Comparison of ENCODE assay signal across 20 cellular contexts in genomic region chr13:54958781-54959180, GRCh38.
A peak's percentile ranks its signal among the peaks of the same experiment; 100 is the strongest.
DNase-seq lines count a peak whose midpoint lies in the region; ATAC-seq, FAIRE-seq and TF ChIP-seq lines count a peak whose summit lies in the region.
"Had no signal": no experiment of that assay in that cellular context is flagged by ENCODE, and none has a peak within 500 bp of the region (broad histone marks: within the 10 kb centered on the region; RNA-seq: fewer than 3 reads in every experiment).

No MANE protein-coding gene starts in this region.

- no peak overlapping the region for H2BK5ac ChIP-seq in H1 (ENCODE audit: low read depth, low read length)

- H3K14ac ChIP-seq in H1 (ENCODE audit: insufficient read length) = no peak overlapping the region

- H2BK120ac ChIP-seq in H1 (replicated peaks; ENCODE audit: low read depth, low read length) = no peak overlapping the region

- no peak for FAIRE-seq in H1 (lab: Jason Lieb, UNC)
- FAIRE-seq: D721Med, GM12891, GM18507 had no signal

- TF ChIP-seq EP300 in H1 (IDR thresholded peaks at IDR 0.05; ENCODE audit: borderline replicate concordance in 1 of 2, low read depth in 2 of 2, low read length in 2 of 2) = no peak

- H2BK12ac ChIP-seq in H1 (ENCODE audit: low read depth, low read length) = no peak overlapping the region

- peaks cover 19% of the 10 kb centered on the region for H3K9me3 Mint-ChIP-seq in GM23338
- H3K9me3 Mint-ChIP-seq in CD8-positive, alpha-beta T cell = peaks cover 25% of the 10 kb centered on the region

- peak overlapping the region; percentile 50; the same call in 1 of the 2 replicates for H2AFZ ChIP-seq in GM23338
- peak overlapping the region; percentile 26 for H2AFZ ChIP-seq in H1 (ENCODE audit: low read length)

- H3K9me3 ChIP-seq in H1 (ENCODE audit: insufficient read depth in 2 of 2, low read depth in 1 of 2, low read length in 1 of 2) = peaks cover 5 to 6% of the 10 kb centered on the region in 2 experiments; a peak in 2 of 4 replicates
- no peaks in the 10 kb centered on the region for H3K9me3 ChIP-seq in CD8-positive, alpha-beta T cell (ENCODE audit: low read length)

- H3K9ac ChIP-seq in H1 (replicated peaks in 1 of 4; ENCODE audit: extremely low read depth in 1 of 4, low read depth in 3 of 4, low read length in 3 of 4) = no peak overlapping the region
- H3K9ac ChIP-seq: BLaER1 had no signal

- 0 out of 2 replicates have a peak, but pooled peaks cover 3% of the 10 kb centered on the region for H3K4me1 ChIP-seq in GM23338 (ENCODE audit: insufficient read depth)
- H3K4me1 ChIP-seq in H1 (replicated peaks in 1 of 4; ENCODE audit: control insufficient read depth in 3 of 4, insufficient read depth in 4 of 4, low read length in 3 of 4) = peaks cover 0 to 2% (median under 1%) of the 10 kb centered on the region in 4 experiments; a peak in 1 of 7 replicates
- no peaks in the 10 kb centered on the region for H3K4me1 ChIP-seq in CD8-positive, alpha-beta T cell (ENCODE audit: insufficient read depth, low read length)
- H3K4me1 ChIP-seq: BLaER1 had no signal

- H3K4ac ChIP-seq in H1 (replicated peaks; ENCODE audit: insufficient read length, low read depth, low read length) = no peak overlapping the region

- no peak overlapping the region for H4K8ac ChIP-seq in H1 (ENCODE audit: extremely low read depth, insufficient read depth, low read length)

- peaks cover 24% of the 10 kb centered on the region for H3K36me3 Mint-ChIP-seq in GM23338 (ENCODE audit: low read depth)
- no peaks in the 10 kb centered on the region for H3K36me3 Mint-ChIP-seq in CD8-positive, alpha-beta T cell
- H3K36me3 Mint-ChIP-seq: CD4-positive, CD25-positive, alpha-beta regulatory T cell; CD8-positive, alpha-beta memory T cell had no signal

- 93% methylated on average over 12 of the region's 12 CpGs; no CpG with 5 or more reads in 1 of the 2 experiments for WGBS in H1 (ENCODE audit: extremely low coverage in 1 of 2, insufficient coverage in 1 of 2, insufficient read length in 1 of 2, insufficient replicate concordance in 2 of 2, low coverage in 1 of 2, low lambda C conversion rate in 2 of 2, missing lambda C conversion rate in 1 of 2), 2 experiments

- TF ChIP-seq RAD21 in H1 (IDR thresholded peaks at IDR 0.05 in 1 of 2, conservative IDR thresholded peaks at IDR 0.05 in 1 of 2; ENCODE audit: low read depth in 2 of 2, low read length in 2 of 2) = no peak

- H3K4me2 ChIP-seq in GM23338 (no peak overlapping the region), H1 (ENCODE audit: insufficient read depth in 1 of 2, low read depth in 2 of 2, low read length in 2 of 2) (no peak overlapping the region)
- H3K4me2 ChIP-seq: BLaER1 had no signal

- H3K27me3 Mint-ChIP-seq in GM23338 (ENCODE audit: insufficient read depth, low read depth, poor library complexity) = peaks cover 2% of the 10 kb centered on the region
- H3K27me3 Mint-ChIP-seq in CD8-positive, alpha-beta T cell (ENCODE audit: low read depth) = no peaks in the 10 kb centered on the region
- H3K27me3 Mint-ChIP-seq: B cell; CD4-positive, CD25-positive, alpha-beta regulatory T cell had no signal

- CTCF ChIA-PET in H1 (lab: Charles Lee; ENCODE audit: partially characterized antibody) = interaction anchor here (1.6 kb wide), 1 partner anchor 9 kb away, joined by 3 read pairs; no protein-coding TSS in a partner anchor
- CTCF ChIA-PET in CD8-positive, alpha-beta T cell (lab: Charles Lee) = no interaction called here

- H3K56ac ChIP-seq in H1 (replicated peaks; ENCODE audit: insufficient read length, low read depth, low read length) = no peak overlapping the region

- H4K20me1 ChIP-seq in GM23338 (replicated peaks; ENCODE audit: insufficient read depth) (no peaks in the 10 kb centered on the region), H1 (replicated peaks in 1 of 2; ENCODE audit: control insufficient read depth in 1 of 2, insufficient read depth in 2 of 2, low read length in 2 of 2) (no peaks in the 10 kb centered on the region)
- H4K20me1 ChIP-seq: BLaER1 had no signal

- no peaks in the 10 kb centered on the region for H3K79me1 ChIP-seq in H1 (ENCODE audit: low read depth, low read length)

- H2BK20ac ChIP-seq in H1 (ENCODE audit: low read length) = no peak overlapping the region

- peak overlapping the region; percentile 6 for H4K5ac ChIP-seq in H1 (ENCODE audit: insufficient read length, low read depth, low read length)

- H3K4me3 ChIP-seq in GM23338 (no peak overlapping the region), H1 (ENCODE audit: extremely low read depth in 1 of 4, insufficient read depth in 2 of 4, low read depth in 3 of 4, low read length in 4 of 4) (no peak overlapping the region)
- H3K4me3 ChIP-seq in CD8-positive, alpha-beta T cell (ENCODE audit: low read depth, low read length) = no peak overlapping the region
- H3K4me3 ChIP-seq: BLaER1 had no signal

- H3K27ac Mint-ChIP-seq in GM23338 = no peak overlapping the region
- H3K27ac Mint-ChIP-seq in CD8-positive, alpha-beta T cell = no peak overlapping the region
- H3K27ac Mint-ChIP-seq: B cell; CD4-positive, CD25-positive, alpha-beta regulatory T cell; CD8-positive, alpha-beta memory T cell had no signal

- H3K18ac ChIP-seq in H1 (ENCODE audit: extremely low read depth, low read length) = no peak overlapping the region

- DNase-seq in Daoy (ENCODE audit: low read depth) (peak; percentile 14), GM23338 (ENCODE audit: low spot score) (peak; percentile 5), H1 (ENCODE audit: low read depth in 1 of 2, low spot score in 2 of 2) (no peak), ACHN (no peak)
- DNase-seq in activated CD4-positive, alpha-beta T cell treated with anti-CD3 and anti-CD28 coated beads, Interleukin-2, amount 50 U/mL, for 1 hour = no peak
- no peak for DNase-seq in CD8-positive, alpha-beta T cell
- DNase-seq: CD4-positive, CD25-positive, alpha-beta regulatory T cell; CD8-positive, alpha-beta memory T cell; DMS 273 treated with DMSO at 0.1 percent for 48 hours; DMS79; GF-D8; GOT3; H7; HCEC 1CT had no signal

- H3K9me2 ChIP-seq in GM23338 (ENCODE audit: insufficient read depth) = 0 out of 2 replicates have a peak, but pooled peaks cover 5% of the 10 kb centered on the region

- H3F3A ChIP-seq in GM23338 (replicated peaks; ENCODE audit: low read depth) = no peaks in the 10 kb centered on the region

- H3K36me3 ChIP-seq in GM23338 (ENCODE audit: insufficient read depth) (peaks cover 4% of the 10 kb centered on the region; the same call in 1 of the 2 replicates), H1 (ENCODE audit: control insufficient read depth in 2 of 4, insufficient read depth in 4 of 4, low read length in 3 of 4) (0 out of 8 replicates have a peak, but pooled peaks cover 0 to 2% (median 0%) of the 10 kb centered on the region in 4 experiments)
- H3K36me3 ChIP-seq in CD8-positive, alpha-beta T cell (ENCODE audit: insufficient read depth, low read length) = no peaks in the 10 kb centered on the region
- H3K36me3 ChIP-seq: BLaER1 had no signal

- H4K91ac ChIP-seq in H1 (replicated peaks; ENCODE audit: insufficient read length, low read length) = no peak overlapping the region

- no peak overlapping the region for H2AK5ac ChIP-seq in H1 (ENCODE audit: low read depth, low read length)

- ATAC-seq in GM23338 = no peak; the same call in 2 of the 3 replicates
- no peak for ATAC-seq in CD8-positive, alpha-beta T cell

- TF ChIP-seq CTCF in GM23338 (conservative IDR thresholded peaks at IDR 0.05; ENCODE audit: low read depth in 2 of 2) (peak in 1 of 2 experiments; percentile 27; a peak in 1 of 4 replicates), H1 (IDR thresholded peaks at IDR 0.05; ENCODE audit: control extremely low read depth in 1 of 3, insufficient read depth in 1 of 3, low read depth in 1 of 3, low read length in 3 of 3) (no peak)
- no peak for TF ChIP-seq CTCF in CD8-positive, alpha-beta T cell (IDR thresholded peaks at IDR 0.05)

- H3K23ac ChIP-seq in H1 (ENCODE audit: insufficient read length) = no peak overlapping the region

- no peak overlapping the region for H3K27ac ChIP-seq in GM23338 (ENCODE audit: low read depth)
- H3K27ac ChIP-seq in H1 (ENCODE audit: low read depth, low read length) = no peak overlapping the region
- H3K27ac ChIP-seq in CD8-positive, alpha-beta T cell (ENCODE audit: low read depth, low read length) = no peak overlapping the region
- H3K27ac ChIP-seq: BLaER1, C4-2B had no signal

- H3K4me3 Mint-ChIP-seq in GM23338 = no peak overlapping the region
- no peak overlapping the region for H3K4me3 Mint-ChIP-seq in CD8-positive, alpha-beta T cell
- H3K4me3 Mint-ChIP-seq: B cell; CD4-positive, CD25-positive, alpha-beta regulatory T cell; CD8-positive, alpha-beta memory T cell had no signal

- no peak overlapping the region for H2BK15ac ChIP-seq in H1 (ENCODE audit: low read length)

- in situ Hi-C loops in ACHN (cut with HindIII; ENCODE audit: low pct_ligation_motif_present, low pct_unique_long_range_greater_than_20kb, low sequenced_read_pairs) = no loop called here

- H3K79me2 ChIP-seq in GM23338 (replicated peaks; ENCODE audit: insufficient read depth) (no peaks in the 10 kb centered on the region), H1 (ENCODE audit: control insufficient read depth in 1 of 2, insufficient read depth in 2 of 2, low read length in 2 of 2) (no peaks in the 10 kb centered on the region)

- no peak for TF ChIP-seq POLR2A in H1 (IDR thresholded peaks at IDR 0.05; ENCODE audit: control extremely low read depth in 1 of 2, low read depth in 2 of 2, low read length in 2 of 2)

- POLR2A ChIA-PET in H1 (lab: Charles Lee; ENCODE audit: partially characterized antibody) = no interaction called here
- POLR2A ChIA-PET in CD8-positive, alpha-beta T cell (lab: Charles Lee) = no interaction called here

- intact Hi-C loops in CD8-positive, alpha-beta T cell (cut with DNase I, micrococcal nuclease) = no loop called here

- no peaks in the 10 kb centered on the region for H3K23me2 ChIP-seq in H1 (ENCODE audit: low read depth, low read length)

- H3K4me1 Mint-ChIP-seq in GM23338 = no peaks in the 10 kb centered on the region; the same call in 2 of the 3 replicates
- no peaks in the 10 kb centered on the region for H3K4me1 Mint-ChIP-seq in CD8-positive, alpha-beta T cell (ENCODE audit: low read depth)
- H3K4me1 Mint-ChIP-seq: B cell; CD4-positive, CD25-positive, alpha-beta regulatory T cell; CD8-positive, alpha-beta memory T cell had no signal

- no peaks in the 10 kb centered on the region for H3K27me3 ChIP-seq in GM23338 (ENCODE audit: insufficient read depth)
- H3K27me3 ChIP-seq in H1 (replicated peaks in 1 of 4; ENCODE audit: control insufficient read depth in 3 of 4, extremely low read depth in 1 of 4, insufficient read depth in 3 of 4, low read length in 3 of 4) = no peaks in the 10 kb centered on the region; a peak in 1 of 7 replicates
- H3K27me3 ChIP-seq in CD8-positive, alpha-beta T cell (ENCODE audit: insufficient read depth, low read length) = no peaks in the 10 kb centered on the region
- H3K27me3 ChIP-seq: BLaER1 had no signal

TF ChIP-seq in GM23338, 12 proteins besides CTCF, POLR2A, EP300 and RAD21:
- no peak for TF ChIP-seq JUNB (IDR thresholded peaks at IDR 0.05; ENCODE audit: unreplicated experiment)

TF ChIP-seq in H1, 55 proteins besides CTCF, POLR2A, EP300 and RAD21 (continues in another document):
- no peak for TF ChIP-seq NANOG (IDR thresholded peaks at IDR 0.05; ENCODE audit: insufficient read depth, low read depth, low read length, poor library complexity, severe bottlenecking)
- TF ChIP-seq YY1 (IDR thresholded peaks at IDR 0.05; ENCODE audit: low read depth, low read length) = no peak

Comparison
In these comparisons a context has a peak if more than half of its experiments do, and no peak if none do; other contexts are left out.
1. DNase-seq: peak in Daoy (single experiment) and GM23338 (single experiment); none in H1 (0 of 2), activated CD4-positive, alpha-beta T cell treated with anti-CD3 and anti-CD28 coated beads, Interleukin-2, amount 50 U/mL, for 1 hour (single experiment), CD8-positive, alpha-beta T cell (0 of 7) and ACHN (single experiment).